ENCODE assay signal across 8 cellular contexts in genomic region chrX:77899081-77899828, GRCh38. TPM values are rescaled to one million over a fixed set of nuclear protein-coding genes. Genes with fewer than 3 reads are reported as not detected.
DNase-seq lines count a peak whose midpoint lies in the region; ATAC-seq and TF ChIP-seq lines count a peak whose summit lies in the region.

A gene with protein sequence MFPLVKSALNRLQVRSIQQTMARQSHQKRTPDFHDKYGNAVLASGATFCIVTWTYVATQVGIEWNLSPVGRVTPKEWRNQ (plus strand): TSS chrX:77899468. CDS start chrX:77899554, 86 bp downstream.

- peak within 1 kb of the TSS; percentile 38 to 94 for H3K9ac ChIP-seq in colonic mucosa (ENCODE audit: low read depth in 2 of 2, low read length in 2 of 2)

- H3K9me3 ChIP-seq in colonic mucosa, result no peaks in the 10 kb centered on the region

- H3K4me3 ChIP-seq in colonic mucosa, result peak within 1 kb of the TSS; percentile 48

- peak in 12 of 14 donors; percentile 14 to 93 (median 44) for DNase-seq in C1 segment of cervical spinal cord (lab: John Stamatoyannopoulos, UW)
- peak; percentile 28 for DNase-seq in GM19238 (ENCODE audit: insufficient read length, low spot score)
- DNase-seq in NCI-H460 (ENCODE audit: extremely low read depth, low read depth), result peak; percentile 98
- DNase-seq in activated CD4-positive, CD25-positive, alpha-beta regulatory T cell treated with anti-CD3 and anti-CD28 coated beads, Interleukin-2, amount 50 U/mL, for 72 hours, result peak; percentile 37
- DNase-seq in colonic mucosa, result peak; percentile 75
- peak; percentile 90 for DNase-seq in kidney glomerular epithelial cell (lab: John Stamatoyannopoulos, UW)
- DNase-seq in stimulated activated CD4-positive, alpha-beta T cell treated with anti-CD3 and anti-CD28 coated beads, Interleukin-2, amount 100 ng/mL, for 24 hours, result peak; percentile 33 to 54

- intact Hi-C loops in colonic mucosa (cut with DNase I), result no loop called here

- no peaks in the 10 kb centered on the region for H3K36me3 ChIP-seq in colonic mucosa

- H3K4me1 ChIP-seq in colonic mucosa, result no peaks in the 10 kb centered on the region

- peak; percentile 61 for ATAC-seq in HG03442 (IDR thresholded peaks at IDR 0.05; ENCODE audit: unreplicated experiment)

- no peaks in the 10 kb centered on the region for H3K27me3 ChIP-seq in colonic mucosa

- TF ChIP-seq CTCF in colonic mucosa (IDR thresholded peaks at IDR 0.05), result no peak

- peak within 1 kb of the TSS; percentile 82 for H3K27ac ChIP-seq in colonic mucosa

RNA-seq across cellular contexts. Expression of the gene that starts here (rescaled TPM):
- 562 and 680 TPM in 2 replicates for total RNA-seq in NCI-H460 (2014; rRNA removed; shearing (Covaris generic))
- polyA plus RNA-seq in NCI-H460 (2014; cell fraction: nucleus; rRNA removed), result 589 and 807 TPM in 2 replicates
- 100 to 1,000 TPM; 485 to 517 TPM for total RNA-seq in colonic mucosa

Comparison
In these comparisons a context has a peak if more than half of its experiments do, and no peak if none do; other contexts are left out.
1. Peak in every context shown above with its lines: DNase-seq, ATAC-seq, H3K4me3 ChIP-seq and H3K27ac ChIP-seq.
2. DNase-seq: peak in every context shown above with its lines; median percentile 98 in NCI-H460; 90 in kidney glomerular epithelial cell; 75 in colonic mucosa; 44 in C1 segment of cervical spinal cord; 44 in stimulated activated CD4-positive, alpha-beta T cell treated with anti-CD3 and anti-CD28 coated beads, Interleukin-2, amount 100 ng/mL, for 24 hours; 37 in activated CD4-positive, CD25-positive, alpha-beta regulatory T cell treated with anti-CD3 and anti-CD28 coated beads, Interleukin-2, amount 50 U/mL, for 72 hours; 28 in GM19238.